ENCODE assay signal across 8 cellular contexts in genomic region chr10:22475527-22475856, GRCh38.
DNase-seq lines count a peak whose midpoint lies in the region; ATAC-seq, FAIRE-seq and TF ChIP-seq lines count a peak whose summit lies in the region.

No MANE protein-coding gene starts in this region.

- H3K27me3 Mint-ChIP-seq in activated CD4-positive, alpha-beta T cell treated with anti-CD3 and anti-CD28 coated beads for 36 hours = peaks cover 53% of the 10 kb centered on the region
- H3K27me3 Mint-ChIP-seq in activated T-helper 17 cell treated with anti-CD3 and anti-CD28 coated beads, Interleukin-2, amount 50 U/mL, for 72 hours = peaks cover 43% of the 10 kb centered on the region

- H3K27me3 ChIP-seq in layer of hippocampus (ENCODE audit: control insufficient read depth, insufficient read depth, low read length) = peaks cover 16% of the 10 kb centered on the region

- H3K9me3 Mint-ChIP-seq in activated CD4-positive, alpha-beta T cell treated with anti-CD3 and anti-CD28 coated beads for 36 hours (ENCODE audit: low read depth) = no peaks in the 10 kb centered on the region
- H3K9me3 Mint-ChIP-seq in activated T-helper 17 cell treated with anti-CD3 and anti-CD28 coated beads, Interleukin-2, amount 50 U/mL, for 72 hours = no peaks in the 10 kb centered on the region

- DNase-seq in activated CD4-positive, alpha-beta T cell treated with anti-CD3 and anti-CD28 coated beads for 36 hours = no peak
- DNase-seq in activated CD4-positive, alpha-beta T cell treated with anti-CD3 and anti-CD28 coated beads for 4 hours = no peak
- no peak for DNase-seq in stimulated activated naive CD8-positive, alpha-beta T cell treated with anti-CD3 and anti-CD28 coated beads, Interleukin-15, Interleukin-2, amounts not matched to agents 100 U/mL and 50 U/mL, for 24 hours
- DNase-seq in D721Med (ENCODE audit: insufficient read length, low spot score) (no peak), C1 segment of cervical spinal cord (lab: John Stamatoyannopoulos, UW) (no peak)

- H3K4me3 Mint-ChIP-seq in activated CD4-positive, alpha-beta T cell treated with anti-CD3 and anti-CD28 coated beads for 36 hours = peak overlapping the region; percentile 72
- peak overlapping the region; percentile 76 for H3K4me3 Mint-ChIP-seq in activated T-helper 17 cell treated with anti-CD3 and anti-CD28 coated beads, Interleukin-2, amount 50 U/mL, for 72 hours

- CTCF ChIA-PET in activated CD4-positive, alpha-beta T cell treated with anti-CD3 and anti-CD28 coated beads for 36 hours (lab: Charles Lee) = interaction anchor here (0.6 to 1.2 kb wide), 3 partner anchors 38 to 441 kb away, joined by 3 read pairs; no protein-coding TSS in a partner anchor

- intact Hi-C loops in activated CD4-positive, alpha-beta T cell treated with anti-CD3 and anti-CD28 coated beads for 36 hours (cut with DNase I, micrococcal nuclease) = no loop called here

- no peak for TF ChIP-seq CTCF in D721Med (IDR thresholded peaks at IDR 0.05; ENCODE audit: insufficient read depth, missing control alignments)

- H3K36me3 Mint-ChIP-seq in activated CD4-positive, alpha-beta T cell treated with anti-CD3 and anti-CD28 coated beads for 36 hours (ENCODE audit: low read depth) = no peaks in the 10 kb centered on the region
- H3K36me3 Mint-ChIP-seq in activated T-helper 17 cell treated with anti-CD3 and anti-CD28 coated beads, Interleukin-2, amount 50 U/mL, for 72 hours (ENCODE audit: low read depth) = no peaks in the 10 kb centered on the region

- peak overlapping the region; percentile 7 for H3K27ac ChIP-seq in layer of hippocampus (ENCODE audit: low read depth, low read length)

- POLR2A ChIA-PET in activated CD4-positive, alpha-beta T cell treated with anti-CD3 and anti-CD28 coated beads for 36 hours (lab: Charles Lee) = no interaction called here

- H3K4me1 Mint-ChIP-seq in activated CD4-positive, alpha-beta T cell treated with anti-CD3 and anti-CD28 coated beads for 36 hours = peaks cover 13% of the 10 kb centered on the region
- H3K4me1 Mint-ChIP-seq in activated T-helper 17 cell treated with anti-CD3 and anti-CD28 coated beads, Interleukin-2, amount 50 U/mL, for 72 hours = peaks cover 9% of the 10 kb centered on the region

- ATAC-seq in activated CD4-positive, alpha-beta T cell treated with anti-CD3 and anti-CD28 coated beads for 36 hours = no peak
- ATAC-seq in activated T-helper 17 cell treated with anti-CD3 and anti-CD28 coated beads, Interleukin-2, amount 50 U/mL, for 72 hours (replicated peaks) = no peak
- ATAC-seq in stimulated activated naive CD8-positive, alpha-beta T cell treated with anti-CD3 and anti-CD28 coated beads, Interleukin-15, Interleukin-2, amounts not matched to agents 100 U/mL and 50 U/mL, for 24 hours = peak; percentile 38
- no peak for ATAC-seq in GM19351 (IDR thresholded peaks at IDR 0.05; ENCODE audit: unreplicated experiment)

- no peak for FAIRE-seq in D721Med (lab: Jason Lieb, UNC)

- peak overlapping the region; percentile 80 for H3K27ac Mint-ChIP-seq in activated CD4-positive, alpha-beta T cell treated with anti-CD3 and anti-CD28 coated beads for 36 hours
- H3K27ac Mint-ChIP-seq in activated T-helper 17 cell treated with anti-CD3 and anti-CD28 coated beads, Interleukin-2, amount 50 U/mL, for 72 hours = no peak overlapping the region
